In genomic region chr1:55185832-55186231, GRCh38 we compare ENCODE assay signal across 16 cellular contexts. TPM values are rescaled to one million over a fixed set of nuclear protein-coding genes. Genes with fewer than 3 reads are reported as not detected.
DNase-seq lines count a peak whose midpoint lies in the region; ATAC-seq and TF ChIP-seq lines count a peak whose summit lies in the region.
"Had no signal": no experiment of that assay in that cellular context is flagged by ENCODE, and none has a peak within 500 bp of the region (broad histone marks: within the 10 kb centered on the region; RNA-seq: fewer than 3 reads in every experiment).

No MANE protein-coding gene starts in this region.

- TF ChIP-seq POLR2A in right lobe of liver (IDR thresholded peaks at IDR 0.05) = no peak

- WGBS in right lobe of liver (ENCODE audit: insufficient coverage, low coverage, low lambda C conversion rate, missing lambda C conversion rate) = 69% methylated on average over 2 of the region's 2 CpGs

- H3K27me3 Mint-ChIP-seq in activated T-cell treated with anti-CD3 and anti-CD28 coated beads, Interleukin-2, amount 50 U/mL, for 24 hours = no peaks in the 10 kb centered on the region
- no peaks in the 10 kb centered on the region for H3K27me3 Mint-ChIP-seq in activated T-helper 2 cell treated with anti-CD3 and anti-CD28 coated beads, Interferon-gamma antibody, Interleukin-2, Interleukin-4, amounts not matched to agents 10 μg/mL and 5 μg/mL and 100 μg/mL, durations not matched to agents 14 hours and 24 hours and 36 hours (ENCODE audit: low read depth)
- no peaks in the 10 kb centered on the region for H3K27me3 Mint-ChIP-seq in naive B cell
- no peaks in the 10 kb centered on the region for H3K27me3 Mint-ChIP-seq in stimulated activated naive CD8-positive, alpha-beta T cell treated with anti-CD3 and anti-CD28 coated beads, Interleukin-15, amount 100 ng/mL, for 72 hours
- H3K27me3 Mint-ChIP-seq: CD4-positive, alpha-beta memory T cell had no signal

- intact Hi-C loops in activated T-helper 2 cell treated with anti-CD3 and anti-CD28 coated beads, Interferon-gamma antibody, Interleukin-2, Interleukin-4, amounts not matched to agents 10 μg/mL and 5 μg/mL and 100 μg/mL, durations not matched to agents 14 hours and 24 hours and 36 hours (cut with micrococcal nuclease) = no loop called here
- intact Hi-C loops in right lobe of liver (cut with DNase I) = no loop called here

- no peak overlapping the region for H3K4me3 ChIP-seq in right lobe of liver
- H3K4me3 ChIP-seq: BLaER1 had no signal

- H3K4me3 Mint-ChIP-seq in activated T-cell treated with anti-CD3 and anti-CD28 coated beads, Interleukin-2, amount 50 U/mL, for 24 hours = no peak overlapping the region
- H3K4me3 Mint-ChIP-seq in activated T-helper 2 cell treated with anti-CD3 and anti-CD28 coated beads, Interferon-gamma antibody, Interleukin-2, Interleukin-4, amounts not matched to agents 10 μg/mL and 5 μg/mL and 100 μg/mL, durations not matched to agents 14 hours and 24 hours and 36 hours (ENCODE audit: low read depth) = no peak overlapping the region
- H3K4me3 Mint-ChIP-seq in naive B cell = peak overlapping the region in 1 of 8 donors; percentile 20
- peak overlapping the region; percentile 32 to 60 for H3K4me3 Mint-ChIP-seq in stimulated activated naive CD8-positive, alpha-beta T cell treated with anti-CD3 and anti-CD28 coated beads, Interleukin-15, amount 100 ng/mL, for 72 hours

- H3K27ac Mint-ChIP-seq in activated T-cell treated with anti-CD3 and anti-CD28 coated beads, Interleukin-2, amount 50 U/mL, for 24 hours = peak overlapping the region; percentile 85
- peak overlapping the region; percentile 21 for H3K27ac Mint-ChIP-seq in activated T-helper 2 cell treated with anti-CD3 and anti-CD28 coated beads, Interferon-gamma antibody, Interleukin-2, Interleukin-4, amounts not matched to agents 10 μg/mL and 5 μg/mL and 100 μg/mL, durations not matched to agents 14 hours and 24 hours and 36 hours
- peak overlapping the region in 4 of 6 donors; percentile 26 to 81 (median 38) for H3K27ac Mint-ChIP-seq in naive B cell
- no peak overlapping the region for H3K27ac Mint-ChIP-seq in stimulated activated naive CD8-positive, alpha-beta T cell treated with anti-CD3 and anti-CD28 coated beads, Interleukin-15, amount 100 ng/mL, for 72 hours

- no peak overlapping the region for H3K27ac ChIP-seq in right lobe of liver
- H3K27ac ChIP-seq: BLaER1 had no signal

- peaks cover 62% of the 10 kb centered on the region for H3K4me1 Mint-ChIP-seq in activated T-cell treated with anti-CD3 and anti-CD28 coated beads, Interleukin-2, amount 50 U/mL, for 24 hours (ENCODE audit: low read depth)
- peaks cover 27% of the 10 kb centered on the region for H3K4me1 Mint-ChIP-seq in activated T-helper 2 cell treated with anti-CD3 and anti-CD28 coated beads, Interferon-gamma antibody, Interleukin-2, Interleukin-4, amounts not matched to agents 10 μg/mL and 5 μg/mL and 100 μg/mL, durations not matched to agents 14 hours and 24 hours and 36 hours (ENCODE audit: low read depth)
- H3K4me1 Mint-ChIP-seq in naive B cell = peaks cover 52 to 72% (median 62%) of the 10 kb centered on the region in 3 donors
- H3K4me1 Mint-ChIP-seq in stimulated activated naive CD8-positive, alpha-beta T cell treated with anti-CD3 and anti-CD28 coated beads, Interleukin-15, amount 100 ng/mL, for 72 hours = peaks cover 67% of the 10 kb centered on the region

- H3K9me3 ChIP-seq in right lobe of liver = no peaks in the 10 kb centered on the region

- TF ChIP-seq CTCF in right lobe of liver (IDR thresholded peaks at IDR 0.05) = no peak

- peaks cover 55% of the 10 kb centered on the region for H3K36me3 Mint-ChIP-seq in activated T-cell treated with anti-CD3 and anti-CD28 coated beads, Interleukin-2, amount 50 U/mL, for 24 hours (ENCODE audit: low read depth)
- H3K36me3 Mint-ChIP-seq in activated T-helper 2 cell treated with anti-CD3 and anti-CD28 coated beads, Interferon-gamma antibody, Interleukin-2, Interleukin-4, amounts not matched to agents 10 μg/mL and 5 μg/mL and 100 μg/mL, durations not matched to agents 14 hours and 24 hours and 36 hours (ENCODE audit: low read depth) = peaks cover 63% of the 10 kb centered on the region
- H3K36me3 Mint-ChIP-seq in naive B cell = peaks cover 16 to 42% of the 10 kb centered on the region in 2 donors

- H3K9me3 Mint-ChIP-seq in activated T-cell treated with anti-CD3 and anti-CD28 coated beads, Interleukin-2, amount 50 U/mL, for 24 hours = peaks cover 17% of the 10 kb centered on the region
- H3K9me3 Mint-ChIP-seq in activated T-helper 2 cell treated with anti-CD3 and anti-CD28 coated beads, Interferon-gamma antibody, Interleukin-2, Interleukin-4, amounts not matched to agents 10 μg/mL and 5 μg/mL and 100 μg/mL, durations not matched to agents 14 hours and 24 hours and 36 hours = peaks cover 45% of the 10 kb centered on the region
- H3K9me3 Mint-ChIP-seq in naive B cell = peaks cover 6 to 18% (median 15%) of the 10 kb centered on the region in 7 donors
- peaks cover 18 to 23% of the 10 kb centered on the region in 2 donors for H3K9me3 Mint-ChIP-seq in stimulated activated naive CD8-positive, alpha-beta T cell treated with anti-CD3 and anti-CD28 coated beads, Interleukin-15, amount 100 ng/mL, for 72 hours

- no peaks in the 10 kb centered on the region for H3K36me3 ChIP-seq in right lobe of liver

- no peak for ATAC-seq in naive B cell (ENCODE audit: low read depth in 2 of 2)
- ATAC-seq in stimulated activated naive CD8-positive, alpha-beta T cell treated with anti-CD3 and anti-CD28 coated beads, Interleukin-15, amount 100 ng/mL, for 72 hours = no peak
- ATAC-seq in right lobe of liver = no peak

- H3K4me1 ChIP-seq in right lobe of liver = no peaks in the 10 kb centered on the region
- H3K4me1 ChIP-seq: BLaER1 had no signal

- no peak for DNase-seq in activated T-cell treated with anti-CD3 and anti-CD28 coated beads, Interleukin-2, amount 50 U/mL, for 24 hours
- DNase-seq in activated T-cell treated with anti-CD3 and anti-CD28 coated beads for 4 hours (no peak), naive B cell (no peak), right lobe of liver (no peak), 8988T (no peak)
- no peak for DNase-seq in activated T-helper 2 cell treated with anti-CD3 and anti-CD28 coated beads, Interferon-gamma antibody, Interleukin-2, Interleukin-4, amounts not matched to agents 10 μg/mL and 5 μg/mL and 100 μg/mL, durations not matched to agents 14 hours and 24 hours and 36 hours (ENCODE audit: low spot score)
- DNase-seq in stimulated activated naive CD8-positive, alpha-beta T cell treated with anti-CD3 and anti-CD28 coated beads, Interleukin-15, amount 100 ng/mL, for 72 hours = no peak
- DNase-seq: Calu3; CD4-positive, alpha-beta memory T cell; DMS53; NCI-H1092 treated with DMSO at 0.1 percent for 48 hours; NCI-H146; NCI-H2029 treated with DMSO at 0.1 percent for 48 hours; NCI-H2171; Right ventricle myocardium superior had no signal

- H3K27me3 ChIP-seq in right lobe of liver = no peaks in the 10 kb centered on the region
- H3K27me3 ChIP-seq: BLaER1 had no signal

RNA-seq across cellular contexts. Expression of gene USP24, which starts 29.3 kb away (rescaled TPM):
- total RNA-seq in activated T-helper 2 cell treated with anti-CD3 and anti-CD28 coated beads, Interferon-gamma antibody, Interleukin-2, Interleukin-4, amounts not matched to agents 10 μg/mL and 5 μg/mL and 100 μg/mL, durations not matched to agents 14 hours and 24 hours and 36 hours = 42.6 and 44.0 TPM in 2 replicates
- 10 to 100 TPM in 1 of 6 donors, 1 to 10 TPM in 5; 4.6 to 15.2 (median 8.5) TPM for polyA plus RNA-seq in naive B cell (ENCODE audit: low read depth in 6 of 6)
- 10 to 100 TPM; 19.9 to 28.0 (median 21.9) TPM for total RNA-seq in right lobe of liver

Comparison
In these comparisons a context has a peak if more than half of its experiments do, and no peak if none do; other contexts are left out.
1. H3K27ac Mint-ChIP-seq: peak in activated T-cell treated with anti-CD3 and anti-CD28 coated beads, Interleukin-2, amount 50 U/mL, for 24 hours (single experiment), activated T-helper 2 cell treated with anti-CD3 and anti-CD28 coated beads, Interferon-gamma antibody, Interleukin-2, Interleukin-4, amounts not matched to agents 10 μg/mL and 5 μg/mL and 100 μg/mL, durations not matched to agents 14 hours and 24 hours and 36 hours (single experiment) and naive B cell (4 of 6); none in stimulated activated naive CD8-positive, alpha-beta T cell treated with anti-CD3 and anti-CD28 coated beads, Interleukin-15, amount 100 ng/mL, for 72 hours (0 of 2).
2. H3K4me3 Mint-ChIP-seq: peak in stimulated activated naive CD8-positive, alpha-beta T cell treated with anti-CD3 and anti-CD28 coated beads, Interleukin-15, amount 100 ng/mL, for 72 hours (2 of 2); none in activated T-cell treated with anti-CD3 and anti-CD28 coated beads, Interleukin-2, amount 50 U/mL, for 24 hours (single experiment) and activated T-helper 2 cell treated with anti-CD3 and anti-CD28 coated beads, Interferon-gamma antibody, Interleukin-2, Interleukin-4, amounts not matched to agents 10 μg/mL and 5 μg/mL and 100 μg/mL, durations not matched to agents 14 hours and 24 hours and 36 hours (single experiment).